In the genomic region with DNA sequence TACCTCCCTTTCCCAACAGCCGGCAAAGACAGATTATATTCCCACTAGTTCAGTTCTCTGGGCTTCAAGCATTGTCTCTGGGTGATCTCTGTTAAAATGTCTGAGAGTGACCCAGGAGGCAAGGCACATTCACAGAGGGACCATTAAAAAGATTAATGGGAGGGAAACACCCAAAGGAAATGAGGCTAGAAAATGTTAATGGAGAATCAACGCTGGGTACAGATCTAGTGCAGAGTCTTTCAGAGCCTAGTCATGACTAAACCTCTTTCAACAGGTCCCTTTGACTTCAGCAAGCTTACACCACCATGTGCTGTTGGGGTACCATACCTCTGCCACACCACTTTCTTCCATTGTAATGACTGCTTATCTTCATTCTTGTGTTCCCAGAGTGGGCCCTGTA, we compare ENCODE assay signal across 14 cellular contexts.
DNase-seq lines count a peak whose midpoint lies in the region; ATAC-seq and TF ChIP-seq lines count a peak whose summit lies in the region.
"Had no signal": no experiment of that assay in that cellular context is flagged by ENCODE, and none has a peak within 500 bp of the region (broad histone marks: within the 10 kb centered on the region; RNA-seq: fewer than 3 reads in every experiment).

No MANE protein-coding gene starts in this region.

- H3K4me3 ChIP-seq in hepatocyte = no peak overlapping the region
- H3K4me3 ChIP-seq in left lung = no peak overlapping the region
- H3K4me3 ChIP-seq: BLaER1 treated with 17β-estradiol and CSF1 and Interleukin-3, amounts not matched to agents 10 nM and 100 nM; HAP-1 had no signal

- no peak overlapping the region for H3K4me2 ChIP-seq in hepatocyte

- H3K27ac Mint-ChIP-seq in nephron progenitor cell (peak overlapping the region; percentile 62), mesothelial cell of epicardium (no peak overlapping the region)
- H3K27ac Mint-ChIP-seq: CD4-positive, CD25-positive, alpha-beta regulatory T cell had no signal

- no peaks in the 10 kb centered on the region for H3K9me2 ChIP-seq in hepatocyte (replicated peaks; ENCODE audit: insufficient read depth)

- H3K27ac ChIP-seq in hepatocyte (peak overlapping the region; percentile 68), left lung (no peak overlapping the region)

- H3K4me1 Mint-ChIP-seq in nephron progenitor cell (peaks cover 40% of the 10 kb centered on the region), mesothelial cell of epicardium (peaks cover 18% of the 10 kb centered on the region)

- no peak overlapping the region for H2AFZ ChIP-seq in hepatocyte

- DNase-seq in DMS153 (lab: John Stamatoyannopoulos, UW) (peak; percentile 12), DMS153 treated with DMSO at 0.1 percent for 48 hours (lab: John Stamatoyannopoulos, UW; ENCODE audit: unreplicated experiment) (no peak), hepatocyte (ENCODE audit: low spot score) (no peak), nephron progenitor cell (no peak), left lung (no peak), mesothelial cell of epicardium (ENCODE audit: low spot score in 2 of 2, unreplicated experiment in 2 of 2) (no peak)
- no peak for DNase-seq in stimulated activated naive CD4-positive, alpha-beta T cell (lab: John Stamatoyannopoulos, UW)
- DNase-seq: 8988T; ACHN; CD4-positive, CD25-positive, alpha-beta regulatory T cell; EL had no signal

- H4K20me1 ChIP-seq in hepatocyte (ENCODE audit: insufficient read depth, poor library complexity, severe bottlenecking) = no peaks in the 10 kb centered on the region
- H4K20me1 ChIP-seq: BLaER1 treated with 17β-estradiol and CSF1 and Interleukin-3, amounts not matched to agents 10 nM and 100 nM had no signal

- H3K79me2 ChIP-seq in hepatocyte = no peaks in the 10 kb centered on the region

- no peak for ATAC-seq in left lung
- no peak for ATAC-seq in HG03095 (IDR thresholded peaks at IDR 0.05; ENCODE audit: unreplicated experiment)

- peaks cover 34% of the 10 kb centered on the region for H3K4me1 ChIP-seq in hepatocyte (ENCODE audit: insufficient read depth)
- H3K4me1 ChIP-seq in left lung = no peaks in the 10 kb centered on the region

- H3K27me3 ChIP-seq in hepatocyte (no peaks in the 10 kb centered on the region), left lung (no peaks in the 10 kb centered on the region)
- H3K27me3 ChIP-seq: BLaER1 treated with 17β-estradiol and CSF1 and Interleukin-3, amounts not matched to agents 10 nM and 100 nM had no signal

- H3K27me3 Mint-ChIP-seq in nephron progenitor cell (ENCODE audit: low read depth, poor library complexity) = no peaks in the 10 kb centered on the region
- no peaks in the 10 kb centered on the region for H3K27me3 Mint-ChIP-seq in mesothelial cell of epicardium (ENCODE audit: low read depth)

- TF ChIP-seq CTCF in hepatocyte (IDR thresholded peaks at IDR 0.05; ENCODE audit: poor library complexity) = no peak
- TF ChIP-seq CTCF in nephron progenitor cell (IDR thresholded peaks at IDR 0.05) = no peak
- TF ChIP-seq CTCF in left lung (IDR thresholded peaks at IDR 0.05) = no peak
- no peak for TF ChIP-seq CTCF in mesothelial cell of epicardium (IDR thresholded peaks at IDR 0.05; ENCODE audit: unreplicated experiment)

- no peak overlapping the region for H3K4me3 Mint-ChIP-seq in nephron progenitor cell
- no peak overlapping the region for H3K4me3 Mint-ChIP-seq in mesothelial cell of epicardium
- H3K4me3 Mint-ChIP-seq: CD4-positive, CD25-positive, alpha-beta regulatory T cell had no signal

- H3K36me3 ChIP-seq in hepatocyte (replicated peaks; ENCODE audit: insufficient read depth, low read depth) = no peaks in the 10 kb centered on the region
- H3K36me3 ChIP-seq in left lung = no peaks in the 10 kb centered on the region
- H3K36me3 ChIP-seq: BLaER1 treated with 17β-estradiol and CSF1 and Interleukin-3, amounts not matched to agents 10 nM and 100 nM; HAP-1 had no signal

- WGBS in hepatocyte (ENCODE audit: low lambda C conversion rate, missing lambda C conversion rate) = 62% methylated on average over 2 of the region's 2 CpGs

- intact Hi-C loops in left lung (cut with DNase I) = no loop called here

- H3K9me3 ChIP-seq in hepatocyte (ENCODE audit: low read depth) (no peaks in the 10 kb centered on the region), left lung (no peaks in the 10 kb centered on the region)
- H3K9me3 ChIP-seq: HAP-1 had no signal

- H3K36me3 Mint-ChIP-seq in nephron progenitor cell (ENCODE audit: low read depth) = no peaks in the 10 kb centered on the region
- H3K36me3 Mint-ChIP-seq in mesothelial cell of epicardium = no peaks in the 10 kb centered on the region
- H3K36me3 Mint-ChIP-seq: CD4-positive, CD25-positive, alpha-beta regulatory T cell had no signal

- H3K9me3 Mint-ChIP-seq in nephron progenitor cell = no peaks in the 10 kb centered on the region
- H3K9me3 Mint-ChIP-seq in mesothelial cell of epicardium = no peaks in the 10 kb centered on the region
- H3K9me3 Mint-ChIP-seq: CD4-positive, CD25-positive, alpha-beta regulatory T cell had no signal
